Comparison of ENCODE assay signal across 11 cellular contexts in the genomic region with DNA sequence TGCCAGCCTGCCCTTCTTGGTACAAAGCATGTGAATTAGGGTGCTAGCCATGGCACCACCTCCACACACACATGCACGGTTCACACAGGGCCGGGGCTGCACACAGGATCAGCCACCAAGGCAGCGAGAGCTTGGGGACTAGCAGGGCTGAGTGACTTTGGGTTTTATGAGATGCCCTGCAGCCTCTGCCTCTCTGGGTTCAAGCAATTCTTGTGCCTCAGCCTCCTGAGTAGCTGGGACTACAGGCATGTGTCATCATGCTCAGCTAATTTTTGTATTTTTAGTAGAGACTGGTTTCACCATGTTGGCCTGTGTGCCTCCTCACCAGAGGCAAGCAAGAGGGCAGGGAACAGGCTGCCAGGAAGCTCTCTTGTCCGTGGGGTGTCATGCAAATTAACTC. TPM values are rescaled to one million over a fixed set of nuclear protein-coding genes. Genes with fewer than 3 reads are reported as not detected.
A peak's percentile ranks its signal among the peaks of the same experiment; 100 is the strongest.
DNase-seq lines count a peak whose midpoint lies in the region; ATAC-seq and TF ChIP-seq lines count a peak whose summit lies in the region.
"Not testable (repeated sequence)": the region's sequence is repeated elsewhere in the genome, so short reads cannot be mapped to it uniquely, and the experiment has no call there.
"Had no signal": no experiment of that assay in that cellular context is flagged by ENCODE, and none has a peak within 500 bp of the region (broad histone marks: within the 10 kb centered on the region; RNA-seq: fewer than 3 reads in every experiment).

No MANE protein-coding gene starts in this region.

- peak overlapping the region; percentile 64 to 99 (median 96) for H3K27ac Mint-ChIP-seq in CD4-positive, alpha-beta memory T cell
- peak overlapping the region; percentile 90 for H3K27ac Mint-ChIP-seq in activated CD8-positive, alpha-beta T cell treated with anti-CD3 and anti-CD28 coated beads for 36 hours
- H3K27ac Mint-ChIP-seq in activated naive CD8-positive, alpha-beta T cell treated with anti-CD3 and anti-CD28 coated beads for 36 hours: peak overlapping the region; percentile 94

- CTCF ChIA-PET in CD4-positive, alpha-beta memory T cell (lab: Charles Lee; ENCODE audit: partially characterized antibody): not testable (repeated sequence)
- CTCF ChIA-PET in activated CD8-positive, alpha-beta T cell treated with anti-CD3 and anti-CD28 coated beads for 36 hours (lab: Charles Lee): interaction anchor here (1.4 to 2.4 kb wide), 6 partner anchors 9 to 182 kb away, joined by 6 to 14 read pairs (median 8); no protein-coding TSS in a partner anchor

- H3K4me1 Mint-ChIP-seq in CD4-positive, alpha-beta memory T cell: peaks cover 18 to 60% (median 38%) of the 10 kb centered on the region in 4 donors
- peaks cover 52% of the 10 kb centered on the region for H3K4me1 Mint-ChIP-seq in activated CD8-positive, alpha-beta T cell treated with anti-CD3 and anti-CD28 coated beads for 36 hours (ENCODE audit: low read depth)
- H3K4me1 Mint-ChIP-seq in activated naive CD8-positive, alpha-beta T cell treated with anti-CD3 and anti-CD28 coated beads for 36 hours: peaks cover 34% of the 10 kb centered on the region

- peak overlapping the region; percentile 67 for H3K9ac ChIP-seq in Karpas-422 (ENCODE audit: low read length)

- not testable (repeated sequence) for H3K9me3 Mint-ChIP-seq in CD4-positive, alpha-beta memory T cell; activated CD8-positive, alpha-beta T cell treated with anti-CD3 and anti-CD28 coated beads for 36 hours; activated naive CD8-positive, alpha-beta T cell treated with anti-CD3 and anti-CD28 coated beads for 36 hours

- peak overlapping the region in 4 of 8 donors; percentile 20 to 89 (median 45) for H3K4me3 Mint-ChIP-seq in CD4-positive, alpha-beta memory T cell
- H3K4me3 Mint-ChIP-seq in activated CD8-positive, alpha-beta T cell treated with anti-CD3 and anti-CD28 coated beads for 36 hours; activated naive CD8-positive, alpha-beta T cell treated with anti-CD3 and anti-CD28 coated beads for 36 hours: not testable (repeated sequence)

- not testable (repeated sequence) for TF ChIP-seq CTCF in activated CD8-positive, alpha-beta T cell treated with anti-CD3 and anti-CD28 coated beads for 36 hours (IDR thresholded peaks at IDR 0.05); neutrophil (IDR thresholded peaks at IDR 0.05); upper lobe of right lung (IDR thresholded peaks at IDR 0.05)

- H3K9me3 ChIP-seq in CD4-positive, alpha-beta memory T cell (ENCODE audit: control insufficient read depth in 1 of 2, low read length in 2 of 2); Karpas-422 (ENCODE audit: low read length); neutrophil; upper lobe of right lung: not testable (repeated sequence)

- not testable (repeated sequence) for H3K36me3 ChIP-seq in CD4-positive, alpha-beta memory T cell (ENCODE audit: insufficient read depth, low read length); Karpas-422 (ENCODE audit: insufficient read depth, low read length); neutrophil; upper lobe of right lung

- ATAC-seq in activated CD8-positive, alpha-beta T cell treated with anti-CD3 and anti-CD28 coated beads for 36 hours; left ventricle myocardium superior; upper lobe of right lung: not testable (repeated sequence)

- not testable (repeated sequence) for H4K20me1 ChIP-seq in Karpas-422 (ENCODE audit: insufficient read depth, low read depth, low read length)

- POLR2A ChIA-PET in CD4-positive, alpha-beta memory T cell (lab: Charles Lee; ENCODE audit: partially characterized antibody): interaction anchor here (1.6 to 2.0 kb wide), 4 partner anchors 9 to 66 kb away, joined by 7 to 12 read pairs (median 10); a partner anchor contains a TSS
- POLR2A ChIA-PET in activated CD8-positive, alpha-beta T cell treated with anti-CD3 and anti-CD28 coated beads for 36 hours (lab: Charles Lee): not testable (repeated sequence)

- H2AFZ ChIP-seq in Karpas-422 (ENCODE audit: low read length): not testable (repeated sequence)

- peaks cover 52% of the 10 kb centered on the region for H3K4me1 ChIP-seq in CD4-positive, alpha-beta memory T cell (ENCODE audit: insufficient read depth, low read length)
- H3K4me1 ChIP-seq in Karpas-422 (ENCODE audit: low read length) (peaks cover 71% of the 10 kb centered on the region), neutrophil (ENCODE audit: control insufficient read depth in 1 of 2, insufficient read depth in 1 of 2, low read depth in 1 of 2, low read length in 1 of 2) (peaks cover 29 to 34% of the 10 kb centered on the region in 2 experiments)
- H3K4me1 ChIP-seq in upper lobe of right lung: not testable (repeated sequence)

- H3K36me3 Mint-ChIP-seq in CD4-positive, alpha-beta memory T cell; activated CD8-positive, alpha-beta T cell treated with anti-CD3 and anti-CD28 coated beads for 36 hours (ENCODE audit: low read depth); activated naive CD8-positive, alpha-beta T cell treated with anti-CD3 and anti-CD28 coated beads for 36 hours: not testable (repeated sequence)

- not testable (repeated sequence) for H3K4me3 ChIP-seq in CD4-positive, alpha-beta memory T cell (ENCODE audit: low read length in 2 of 2); neutrophil (ENCODE audit: low read depth in 1 of 2, low read length in 1 of 2); upper lobe of right lung
- peak overlapping the region; percentile 40 for H3K4me3 ChIP-seq in Karpas-422 (ENCODE audit: low read length)

- not testable (repeated sequence) for H3K27me3 Mint-ChIP-seq in CD4-positive, alpha-beta memory T cell; activated CD8-positive, alpha-beta T cell treated with anti-CD3 and anti-CD28 coated beads for 36 hours; activated naive CD8-positive, alpha-beta T cell treated with anti-CD3 and anti-CD28 coated beads for 36 hours

- H3K4me2 ChIP-seq in Karpas-422 (ENCODE audit: low read depth, low read length, poor library complexity, severe bottlenecking): peak overlapping the region; percentile 63

- not testable (repeated sequence) for DNase-seq in CD4-positive, alpha-beta memory T cell; activated CD8-positive, alpha-beta T cell treated with anti-CD3 and anti-CD28 coated beads for 36 hours; activated naive CD8-positive, alpha-beta T cell treated with anti-CD3 and anti-CD28 coated beads for 36 hours; upper lobe of right lung
- DNase-seq in Karpas-422 (peak; percentile 76), left ventricle myocardium superior (peak; percentile 9)

- TF ChIP-seq POLR2A in Raji (IDR thresholded peaks at IDR 0.05; ENCODE audit: insufficient read depth, low read depth, low read length): peak; percentile 20; the same call in 1 of the 2 replicates

- H3K27me3 ChIP-seq in CD4-positive, alpha-beta memory T cell (ENCODE audit: insufficient read depth, low read length); Karpas-422 (ENCODE audit: low read length); neutrophil; upper lobe of right lung: not testable (repeated sequence)

- intact Hi-C loops in CD4-positive, alpha-beta memory T cell (cut with micrococcal nuclease): loop anchor here (5.0 kb wide), 1 partner anchor 70 kb away; no protein-coding TSS in a partner anchor
- intact Hi-C loops in activated CD8-positive, alpha-beta T cell treated with anti-CD3 and anti-CD28 coated beads for 36 hours (cut with micrococcal nuclease); left ventricle myocardium superior (cut with micrococcal nuclease); upper lobe of right lung (cut with DNase I): not testable (repeated sequence)

- H3K9me2 ChIP-seq in Karpas-422 (replicated peaks; ENCODE audit: insufficient read depth, low read length): not testable (repeated sequence)

- H3K27ac ChIP-seq in CD4-positive, alpha-beta memory T cell (ENCODE audit: low read depth, low read length): peak overlapping the region; percentile 61
- H3K27ac ChIP-seq in Karpas-422 (ENCODE audit: low read length): peak overlapping the region; percentile 93
- H3K27ac ChIP-seq in neutrophil: peak overlapping the region; percentile 89
- peak overlapping the region; percentile 24 for H3K27ac ChIP-seq in upper lobe of right lung

- H3K79me2 ChIP-seq in Karpas-422 (ENCODE audit: low read length): not testable (repeated sequence)

RNA-seq across cellular contexts. Expression of a gene that starts 4.8 kb away (rescaled TPM):
- not detected for total RNA-seq in CD4-positive, alpha-beta memory T cell
- polyA plus RNA-seq in CD4-positive, alpha-beta memory T cell: not detected
- total RNA-seq in Karpas-422 (2014; rRNA removed; shearing (Covaris generic); ENCODE audit: low replicate concordance): 2.6 and 3.1 TPM in 2 replicates
- total RNA-seq in activated CD8-positive, alpha-beta T cell treated with anti-CD3 and anti-CD28 coated beads for 36 hours: not detected
- total RNA-seq in activated naive CD8-positive, alpha-beta T cell treated with anti-CD3 and anti-CD28 coated beads for 36 hours: under 1 TPM in 1 of 2 experiments, not detected in 1; 0.48 TPM
- total RNA-seq in left ventricle myocardium superior (not detected), upper lobe of right lung (not detected)
- total RNA-seq: A673, HT-29, IMR-90 had no signal
- polyA plus RNA-seq: IMR-90 had no signal

RNA-seq across cellular contexts. Expression of a gene that starts 8.3 kb away (rescaled TPM):
- total RNA-seq in CD4-positive, alpha-beta memory T cell: under 1 TPM; 0.33 to 0.64 TPM
- 1 to 10 TPM in 1 of 2 donors, under 1 TPM in 1; 0.61 to 1.1 TPM for polyA plus RNA-seq in CD4-positive, alpha-beta memory T cell
- total RNA-seq in Karpas-422 (2014; rRNA removed; shearing (Covaris generic); ENCODE audit: low replicate concordance): 4.0 and 10.6 TPM in 2 replicates
- total RNA-seq in activated CD8-positive, alpha-beta T cell treated with anti-CD3 and anti-CD28 coated beads for 36 hours: under 1 TPM; 0.20 to 0.22 TPM
- 1 to 10 TPM in 1 of 2 experiments, under 1 TPM in 1; 0.90 to 1.0 TPM for total RNA-seq in activated naive CD8-positive, alpha-beta T cell treated with anti-CD3 and anti-CD28 coated beads for 36 hours
- 0.74 TPM for total RNA-seq in left ventricle myocardium superior
- 3.8 TPM for total RNA-seq in upper lobe of right lung

RNA-seq across cellular contexts. Expression of a gene that starts 43.3 kb away (rescaled TPM):
- 10 to 100 TPM; 75.3 to 75.6 TPM for total RNA-seq in CD4-positive, alpha-beta memory T cell
- polyA plus RNA-seq in CD4-positive, alpha-beta memory T cell: 10 to 100 TPM in 1 of 2 donors, 1 to 10 TPM in 1; 3.3 to 27.0 TPM
- total RNA-seq in Karpas-422 (2014; rRNA removed; shearing (Covaris generic); ENCODE audit: low replicate concordance): 29.7 and 40.5 TPM in 2 replicates
- 10 to 100 TPM; 30.4 to 32.0 TPM for total RNA-seq in activated CD8-positive, alpha-beta T cell treated with anti-CD3 and anti-CD28 coated beads for 36 hours
- 10 to 100 TPM; 28.3 to 32.0 TPM for total RNA-seq in activated naive CD8-positive, alpha-beta T cell treated with anti-CD3 and anti-CD28 coated beads for 36 hours
- total RNA-seq in left ventricle myocardium superior: 25.0 TPM
- total RNA-seq in upper lobe of right lung: 78.3 TPM

Comparison
In these comparisons a context has a peak if more than half of its experiments do, and no peak if none do; other contexts are left out.
1. H3K27ac ChIP-seq: peak in every context shown above with its lines; median percentile 93 in Karpas-422; 89 in neutrophil; 61 in CD4-positive, alpha-beta memory T cell; 24 in upper lobe of right lung.